In the genomic region with DNA sequence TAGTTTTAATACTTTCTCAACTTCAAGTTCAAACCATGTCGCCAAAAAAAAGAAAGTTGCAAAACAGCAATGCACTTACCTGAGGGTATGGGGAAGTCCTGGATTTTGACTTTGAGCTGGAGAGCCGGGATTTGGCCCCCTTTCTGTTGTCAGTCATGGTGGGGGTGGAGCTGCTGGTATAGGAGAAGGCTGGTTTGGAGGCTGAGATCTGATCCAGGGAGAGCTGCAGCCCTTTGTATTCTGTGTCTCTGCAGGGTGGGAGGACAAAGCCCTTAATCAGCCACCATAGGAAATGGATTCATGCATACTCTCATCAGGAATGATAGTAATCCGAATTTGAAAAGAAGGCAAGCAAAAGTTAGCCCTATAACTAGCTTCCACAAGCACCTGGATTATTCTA, we compare ENCODE assay signal across 27 cellular contexts. TPM values are rescaled to one million over a fixed set of nuclear protein-coding genes. Genes with fewer than 3 reads are reported as not detected.
"Had no signal": no experiment of that assay in that cellular context is flagged by ENCODE, and none has a peak within 500 bp of the region (broad histone marks: within the 10 kb centered on the region; RNA-seq: fewer than 3 reads in every experiment).

No MANE protein-coding gene starts in this region.

- H3K4me3 Mint-ChIP-seq: activated CD8-positive, alpha-beta T cell treated with anti-CD3 and anti-CD28 coated beads, Interleukin-2, amount 10 ng/mL, durations not matched to agents 7 days and 5 days; effector memory CD8-positive, alpha-beta T cell; memory B cell; stimulated activated memory B cell treated with anti-CD40 and anti-IgM and Interleukin-4, amounts not matched to agents 10 μg/mL and 1 μg/mL and 100 μg/mL, for 72 hours; T-helper 2 cell treated with Interferon-gamma antibody and Interleukin-4, amounts not matched to agents 5 μg/mL and 100 μg/mL, for 36 hours had no signal

- H3K4me1 ChIP-seq: esophagus muscularis mucosa, gastrocnemius medialis, stomach, suprapubic skin, tibial nerve, vagina had no signal

- H3K27me3 ChIP-seq: brain microvascular endothelial cell, esophagus muscularis mucosa, gastrocnemius medialis, suprapubic skin, tibial nerve, vagina had no signal

- ATAC-seq: activated CD8-positive, alpha-beta T cell treated with anti-CD3 and anti-CD28 coated beads, Interleukin-2, amount 10 ng/mL, durations not matched to agents 7 days and 5 days; activated naive CD4-positive, alpha-beta T cell treated with anti-CD3 and anti-CD28 coated beads, Interleukin-2, amount 50 U/mL, for 72 hours; effector memory CD8-positive, alpha-beta T cell; gastrocnemius medialis; sciatic nerve; stimulated activated memory B cell treated with anti-CD40 and anti-IgM and Interleukin-4, amounts not matched to agents 10 μg/mL and 1 μg/mL and 100 μg/mL, for 72 hours had no signal

- H3K4me3 ChIP-seq: esophagus muscularis mucosa, gastrocnemius medialis, stomach, suprapubic skin, tibial nerve, vagina had no signal

- H3K4me1 Mint-ChIP-seq: memory B cell; stimulated activated memory B cell treated with anti-CD40 and anti-IgM and Interleukin-4, amounts not matched to agents 10 μg/mL and 1 μg/mL and 100 μg/mL, for 72 hours had no signal

- H3K27ac Mint-ChIP-seq: activated CD8-positive, alpha-beta T cell treated with anti-CD3 and anti-CD28 coated beads, Interleukin-2, amount 10 ng/mL, durations not matched to agents 7 days and 5 days; activated naive CD4-positive, alpha-beta T cell treated with anti-CD3 and anti-CD28 coated beads, Interleukin-2, amount 50 U/mL, for 72 hours; effector memory CD8-positive, alpha-beta T cell; memory B cell; stimulated activated memory B cell treated with anti-CD40 and anti-IgM and Interleukin-4, amounts not matched to agents 10 μg/mL and 1 μg/mL and 100 μg/mL, for 72 hours; T-helper 2 cell treated with Interferon-gamma antibody and Interleukin-4, amounts not matched to agents 5 μg/mL and 100 μg/mL, for 36 hours had no signal

- DNase-seq: activated CD4-positive, alpha-beta T cell treated with anti-CD3 and anti-CD28 coated beads for 1 hour; activated CD4-positive, alpha-beta T cell treated with anti-CD3 and anti-CD28 coated beads, Interleukin-2, amount 50 U/mL, for 1 hour; activated CD8-positive, alpha-beta T cell treated with anti-CD3 and anti-CD28 coated beads, Interleukin-2, amount 10 ng/mL, durations not matched to agents 7 days and 5 days; activated gamma-delta T cell treated with Interleukin-2 at 50 U/mL for 16 hours; activated T-cell treated with anti-CD3 and anti-CD28 coated beads, Interleukin-2, amount 50 U/mL, for 1 hour; aorta; brain microvascular endothelial cell; caudate nucleus; effector memory CD8-positive, alpha-beta T cell; gastrocnemius medialis; hypothalamus; small intestine; stimulated activated CD4-positive, alpha-beta T cell treated with anti-CD3 and anti-CD28 coated beads, Interleukin-2, amount 100 ng/mL, for 24 hours; stomach; WERI-Rb-1 had no signal

- H3K27ac ChIP-seq: brain microvascular endothelial cell, esophagus muscularis mucosa, gastrocnemius medialis, stomach, suprapubic skin, tibial nerve, vagina, WERI-Rb-1 had no signal

- H3K36me3 ChIP-seq: brain microvascular endothelial cell, esophagus muscularis mucosa, gastrocnemius medialis, stomach, suprapubic skin, tibial nerve, vagina, WERI-Rb-1 had no signal

- H3K9me3 ChIP-seq: esophagus muscularis mucosa, gastrocnemius medialis, stomach, suprapubic skin, tibial nerve, vagina had no signal

- H3K9me3 Mint-ChIP-seq: effector memory CD8-positive, alpha-beta T cell; memory B cell; stimulated activated memory B cell treated with anti-CD40 and anti-IgM and Interleukin-4, amounts not matched to agents 10 μg/mL and 1 μg/mL and 100 μg/mL, for 72 hours; T-helper 2 cell treated with Interferon-gamma antibody and Interleukin-4, amounts not matched to agents 5 μg/mL and 100 μg/mL, for 36 hours had no signal

- H3K36me3 Mint-ChIP-seq: activated naive CD4-positive, alpha-beta T cell treated with anti-CD3 and anti-CD28 coated beads, Interleukin-2, amount 50 U/mL, for 72 hours; memory B cell; stimulated activated memory B cell treated with anti-CD40 and anti-IgM and Interleukin-4, amounts not matched to agents 10 μg/mL and 1 μg/mL and 100 μg/mL, for 72 hours had no signal

RNA-seq across cellular contexts. Expression of a gene that starts 44.0 kb away (rescaled TPM):
- total RNA-seq: activated CD8-positive, alpha-beta T cell treated with anti-CD3 and anti-CD28 coated beads, Interleukin-2, amount 10 ng/mL, durations not matched to agents 7 days and 5 days; activated naive CD4-positive, alpha-beta T cell treated with anti-CD3 and anti-CD28 coated beads, Interleukin-2, amount 50 U/mL, for 72 hours; dermis microvascular lymphatic vessel endothelial cell; esophagus muscularis mucosa; mononuclear cell; posterior vena cava; tibial nerve; vagina had no signal
